ENCODE assay signal across 16 cellular contexts in genomic region chr5:42621242-42621641, GRCh38.
DNase-seq lines count a peak whose midpoint lies in the region; ATAC-seq and TF ChIP-seq lines count a peak whose summit lies in the region.
"Had no signal": no experiment of that assay in that cellular context is flagged by ENCODE, and none has a peak within 500 bp of the region (broad histone marks: within the 10 kb centered on the region; RNA-seq: fewer than 3 reads in every experiment).

No MANE protein-coding gene starts in this region.

- intact Hi-C loops in mucosa of descending colon (cut with DNase I, micrococcal nuclease): no loop called here

- no peak for TF ChIP-seq CTCF in mucosa of descending colon (IDR thresholded peaks at IDR 0.05)

- peaks cover 19 to 34% (median 29%) of the 10 kb centered on the region in 3 donors for H3K4me1 Mint-ChIP-seq in IgD-negative memory B cell
- H3K4me1 Mint-ChIP-seq: central memory CD8-positive, alpha-beta T cell had no signal

- peaks cover 2% of the 10 kb centered on the region for H3K36me3 Mint-ChIP-seq in IgD-negative memory B cell

- H3K27me3 ChIP-seq in subcutaneous abdominal adipose tissue (ENCODE audit: control insufficient read depth in 5 of 5, insufficient read depth in 4 of 5, low read length in 5 of 5): no peaks in the 10 kb centered on the region
- H3K27me3 ChIP-seq: sigmoid colon had no signal

- DNase-seq in fibroblast of gingiva (ENCODE audit: low read depth): peak; percentile 18
- no peak for DNase-seq in mucosa of descending colon
- DNase-seq in mesenteric fat pad (ENCODE audit: low spot score): no peak
- no peak for DNase-seq in NCI-H187 treated with DMSO at 0.1 percent for 48 hours (lab: John Stamatoyannopoulos, UW)
- DNase-seq: activated effector memory CD4-positive, alpha-beta T cell treated with Interleukin-2 at 50 U/mL for 16 hours; amniotic stem cell; effector memory CD8-positive, alpha-beta T cell; RPMI8226; sigmoid colon; stimulated activated CD4-positive, alpha-beta T cell treated with anti-CD3 and anti-CD28 coated beads, Interleukin-2, amount 100 ng/mL, for 48 hours; T-helper 1 cell had no signal

- H3K27me3 Mint-ChIP-seq in IgD-negative memory B cell: no peaks in the 10 kb centered on the region

- H3K4me1 ChIP-seq in mucosa of descending colon (ENCODE audit: low read depth) (peaks cover 10% of the 10 kb centered on the region), subcutaneous abdominal adipose tissue (ENCODE audit: control insufficient read depth in 5 of 5, insufficient read depth in 5 of 5, low read length in 5 of 5) (peaks cover 0 to 26% (median 21%) of the 10 kb centered on the region in 5 donors)

- H3K27ac ChIP-seq in subcutaneous abdominal adipose tissue (ENCODE audit: low read depth, low read length): peak overlapping the region; percentile 14

- peak overlapping the region; percentile 3 to 79 (median 52) for H3K4me3 Mint-ChIP-seq in IgD-negative memory B cell
- H3K4me3 Mint-ChIP-seq: central memory CD8-positive, alpha-beta T cell; effector memory CD8-positive, alpha-beta T cell had no signal

- no peak overlapping the region for H3K9ac ChIP-seq in subcutaneous abdominal adipose tissue (ENCODE audit: low read length in 5 of 5)

- peaks cover 0 to 3% (median 2%) of the 10 kb centered on the region in 3 donors for H3K9me3 Mint-ChIP-seq in IgD-negative memory B cell
- H3K9me3 Mint-ChIP-seq: central memory CD8-positive, alpha-beta T cell; effector memory CD8-positive, alpha-beta T cell had no signal

- H3K4me3 ChIP-seq in mucosa of descending colon (no peak overlapping the region), subcutaneous abdominal adipose tissue (ENCODE audit: low read depth in 1 of 5, low read length in 5 of 5) (no peak overlapping the region)
- H3K4me3 ChIP-seq: sigmoid colon had no signal

- H3K9me3 ChIP-seq in mucosa of descending colon (no peaks in the 10 kb centered on the region), subcutaneous abdominal adipose tissue (ENCODE audit: control insufficient read depth in 5 of 5, low read length in 5 of 5) (no peaks in the 10 kb centered on the region)
- H3K9me3 ChIP-seq: sigmoid colon had no signal

- H3K36me3 ChIP-seq in mucosa of descending colon (ENCODE audit: low read depth) (no peaks in the 10 kb centered on the region), subcutaneous abdominal adipose tissue (ENCODE audit: control insufficient read depth in 5 of 5, insufficient read depth in 5 of 5, low read length in 5 of 5) (peaks cover 0 to 8% (median 0%) of the 10 kb centered on the region in 5 donors)
- H3K36me3 ChIP-seq: sigmoid colon had no signal

- peak; percentile 54 for ATAC-seq in mucosa of descending colon
- no peak for ATAC-seq in GM19324 (IDR thresholded peaks at IDR 0.05; ENCODE audit: low FRiP score, unreplicated experiment)
- ATAC-seq: activated CD4-positive, CD25-positive, alpha-beta regulatory T cell treated with anti-CD3 and anti-CD28 coated beads, Interleukin-2, amount 50 U/mL, for 24 hours; effector memory CD8-positive, alpha-beta T cell had no signal

- peak overlapping the region; percentile 80 to 97 (median 96) for H3K27ac Mint-ChIP-seq in IgD-negative memory B cell
- H3K27ac Mint-ChIP-seq: effector memory CD8-positive, alpha-beta T cell had no signal
